In the genomic region with DNA sequence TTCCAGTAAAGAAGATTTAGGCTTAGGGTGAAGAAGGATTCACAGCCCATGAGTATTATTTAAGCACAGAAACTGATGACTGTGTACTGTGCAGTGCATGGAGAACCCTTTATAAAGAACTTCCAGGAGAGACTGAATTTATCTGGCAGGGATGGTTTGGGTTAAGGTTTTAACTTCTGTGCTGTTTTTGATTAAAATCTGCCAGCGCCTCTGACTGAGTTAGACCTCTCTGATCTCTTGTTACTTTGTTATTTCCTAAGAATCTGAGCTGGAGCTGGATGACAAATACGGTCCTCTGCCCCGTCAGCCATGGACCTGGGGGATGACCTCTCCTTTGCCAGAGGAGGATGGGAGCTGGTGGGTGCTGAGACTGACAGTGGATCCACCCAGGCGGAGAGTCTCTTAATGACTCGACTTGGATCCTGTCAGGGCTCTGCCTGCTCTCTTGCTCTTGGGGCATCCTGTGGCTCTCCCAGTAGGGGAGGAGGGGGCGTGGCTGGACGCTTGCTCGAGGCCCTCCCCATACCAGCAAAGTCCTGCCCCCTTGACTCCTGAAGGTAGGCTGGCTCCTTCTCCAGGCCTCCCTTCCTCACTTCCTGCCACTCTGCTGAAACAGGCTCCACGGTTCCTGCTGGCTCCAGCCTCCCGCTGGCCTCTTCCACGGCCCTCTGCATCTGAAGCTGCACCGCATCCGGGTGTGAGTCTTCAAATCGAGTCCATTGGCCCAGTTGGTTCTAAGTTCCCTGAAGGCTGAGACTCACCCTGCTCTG, we compare ENCODE assay signal across 8 cellular contexts. TPM values are rescaled to one million over a fixed set of nuclear protein-coding genes. Genes with fewer than 3 reads are reported as not detected.
DNase-seq lines count a peak whose midpoint lies in the region; ATAC-seq, FAIRE-seq and TF ChIP-seq lines count a peak whose summit lies in the region.

No MANE protein-coding gene starts in this region.

- peaks cover 32% of the 10 kb centered on the region for H3K4me1 ChIP-seq in endothelial cell of umbilical vein (ENCODE audit: control insufficient read depth, extremely low read depth, insufficient read depth, low read length)

- DNase-seq in COLO829 (ENCODE audit: low spot score): peak; percentile 41
- peak; percentile 63 for DNase-seq in NCI-H2196 (lab: John Stamatoyannopoulos, UW; ENCODE audit: unreplicated experiment)
- DNase-seq in endothelial cell of umbilical vein (ENCODE audit: low read depth, low spot score): peak; percentile 82
- peak; percentile 62 for DNase-seq in myocyte (ENCODE audit: low read depth)
- DNase-seq in GM19239 (ENCODE audit: insufficient read length, low spot score): no peak
- DNase-seq in GM19240 (ENCODE audit: insufficient read length, low spot score): no peak
- no peak for DNase-seq in globus pallidus (ENCODE audit: low spot score)

- H3K9ac ChIP-seq in endothelial cell of umbilical vein (replicated peaks; ENCODE audit: extremely low read depth, insufficient read depth, low read length): peak overlapping the region; percentile 37

- CTCF ChIA-PET in endothelial cell of umbilical vein (lab: Charles Lee): interaction anchor here (0.8 to 1.6 kb wide), 7 partner anchors 8 to 206 kb away, joined by 3 to 10 read pairs (median 3); a partner anchor contains a TSS

- H3K4me2 ChIP-seq in endothelial cell of umbilical vein (ENCODE audit: insufficient read depth, low read length): peak overlapping the region; percentile 58

- POLR2A ChIA-PET in endothelial cell of umbilical vein (lab: Charles Lee): interaction anchor here (1.0 kb wide), 1 partner anchor 25 kb away, joined by 4 read pairs; a partner anchor contains a TSS

- no peak overlapping the region for H3K4me3 ChIP-seq in endothelial cell of umbilical vein (replicated peaks in 1 of 3; ENCODE audit: insufficient read depth in 1 of 3, low read depth in 1 of 3, low read length in 3 of 3)

- dilution Hi-C loops in endothelial cell of umbilical vein (cut with MboI; ENCODE audit: extremely low pct_ligation_motif_present, low sequenced_read_pairs): no loop called here

- no peaks in the 10 kb centered on the region for H3K79me2 ChIP-seq in endothelial cell of umbilical vein (ENCODE audit: control insufficient read depth, insufficient read depth, low read length)

- H2AFZ ChIP-seq in endothelial cell of umbilical vein (ENCODE audit: low read depth, low read length): peak overlapping the region; percentile 38

- TSS peak; percentile 32 for BruUV-seq in endothelial cell of umbilical vein (replicated peaks; lab: Mats Ljungman, UMichigan)

- no peak for TF ChIP-seq CTCF in endothelial cell of umbilical vein (IDR thresholded peaks at IDR 0.05; ENCODE audit: extremely low read depth in 1 of 2, insufficient read depth in 1 of 2, low read depth in 1 of 2, low read length in 2 of 2)

- ATAC-seq in HG02938 (IDR thresholded peaks at IDR 0.05; ENCODE audit: unreplicated experiment): no peak

- H3K36me3 ChIP-seq in endothelial cell of umbilical vein (ENCODE audit: control insufficient read depth in 2 of 2, extremely low read depth in 1 of 2, insufficient read depth in 2 of 2, low read length in 2 of 2): no peaks in the 10 kb centered on the region

- no peaks in the 10 kb centered on the region for H3K9me3 ChIP-seq in endothelial cell of umbilical vein (replicated peaks; ENCODE audit: control insufficient read depth, insufficient read depth, low read length)

- H3K27me3 ChIP-seq in endothelial cell of umbilical vein (ENCODE audit: control insufficient read depth in 2 of 2, insufficient read depth in 2 of 2, low read length in 2 of 2): no peaks in the 10 kb centered on the region

- H3K9me1 ChIP-seq in endothelial cell of umbilical vein (replicated peaks; ENCODE audit: control insufficient read depth, extremely low read depth, insufficient read depth, low read length): no peaks in the 10 kb centered on the region

- H4K20me1 ChIP-seq in endothelial cell of umbilical vein (replicated peaks; ENCODE audit: control insufficient read depth, extremely low read depth, insufficient read depth, low read length): no peaks in the 10 kb centered on the region

- peak; percentile 86 for TF ChIP-seq POLR2A in endothelial cell of umbilical vein (IDR thresholded peaks at IDR 0.05; ENCODE audit: low read depth, low read length)

- FAIRE-seq in endothelial cell of umbilical vein (lab: Jason Lieb, UNC): peak; percentile 98
- FAIRE-seq in GM19239 (lab: Jason Lieb, UNC): no peak

- peak overlapping the region; percentile 58 for H3K27ac ChIP-seq in endothelial cell of umbilical vein (ENCODE audit: insufficient read depth, low read depth, low read length)

- intact Hi-C loops in endothelial cell of umbilical vein (cut with micrococcal nuclease): loop anchor here (1.0 to 2.0 kb wide), 2 partner anchors 24 to 29 kb away; a partner anchor contains a TSS

TF ChIP-seq in endothelial cell of umbilical vein, 7 proteins besides CTCF, POLR2A, EP300 and RAD21:
- TF ChIP-seq, protein P1, sequence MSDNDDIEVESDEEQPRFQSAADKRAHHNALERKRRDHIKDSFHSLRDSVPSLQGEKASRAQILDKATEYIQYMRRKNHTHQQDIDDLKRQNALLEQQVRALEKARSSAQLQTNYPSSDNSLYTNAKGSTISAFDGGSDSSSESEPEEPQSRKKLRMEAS (IDR thresholded peaks at IDR 0.05; ENCODE audit: insufficient read depth, insufficient read length): no peak
- TF ChIP-seq GATA2 (IDR thresholded peaks at IDR 0.05; ENCODE audit: insufficient read depth, insufficient read length, low read depth, low read length): peak; percentile 74
- TF ChIP-seq EZH2 (IDR thresholded peaks at IDR 0.05; ENCODE audit: borderline replicate concordance, low read depth, low read length, severe bottlenecking): no peak
- no peak for TF ChIP-seq MYC (IDR thresholded peaks at IDR 0.05; ENCODE audit: low read depth, low read length)
- peak; percentile 63 for TF ChIP-seq POLR2AphosphoS5 (IDR thresholded peaks at IDR 0.05; ENCODE audit: insufficient read depth, low read depth, low read length)
- TF ChIP-seq FOS (IDR thresholded peaks at IDR 0.05; ENCODE audit: borderline replicate concordance, insufficient read depth, low read length): peak; percentile 30
- no peak for TF ChIP-seq JUN (IDR thresholded peaks at IDR 0.05; ENCODE audit: borderline replicate concordance, insufficient read depth, insufficient read length, low read depth)

RNA-seq across cellular contexts. Expression of a gene that starts 24.8 kb away (rescaled TPM):
- total RNA-seq in endothelial cell of umbilical vein: 7.9 and 9.8 TPM in 2 replicates
- polyA plus RNA-seq in endothelial cell of umbilical vein: 5.4 and 6.4 TPM in 2 replicates
- polyA plus RNA-seq in endothelial cell of umbilical vein (2011; cell fraction: cytosol; rRNA removed): 4.0 and 5.3 TPM in 2 replicates
- polyA plus RNA-seq in endothelial cell of umbilical vein (2011; cell fraction: nucleus; rRNA removed): 11.9 and 13.4 TPM in 2 replicates
- 3.6 and 5.8 TPM in 2 replicates for polyA plus RNA-seq in endothelial cell of umbilical vein (2012)
- polyA minus RNA-seq in endothelial cell of umbilical vein: 4.2 and 4.4 TPM in 2 replicates
- 5.4 TPM for polyA minus RNA-seq in endothelial cell of umbilical vein (2011; cell fraction: cytosol; rRNA and poly(A)+ RNA removed)
- polyA minus RNA-seq in endothelial cell of umbilical vein (2011; cell fraction: nucleus; rRNA and poly(A)+ RNA removed): 5.3 and 7.3 TPM in 2 replicates
- 9.2 and 16.4 TPM in 2 replicates for total RNA-seq in myocyte
- 10.6 TPM for polyA plus RNA-seq in myocyte (2012)

Comparison
In these comparisons a context has a peak if more than half of its experiments do, and no peak if none do; other contexts are left out.
1. DNase-seq: peak in COLO829 (single experiment), NCI-H2196 (single experiment), endothelial cell of umbilical vein (single experiment) and myocyte (single experiment); none in GM19239 (single experiment), GM19240 (single experiment) and globus pallidus (single experiment).